ENCODE assay signal across 16 cellular contexts in the genomic region with DNA sequence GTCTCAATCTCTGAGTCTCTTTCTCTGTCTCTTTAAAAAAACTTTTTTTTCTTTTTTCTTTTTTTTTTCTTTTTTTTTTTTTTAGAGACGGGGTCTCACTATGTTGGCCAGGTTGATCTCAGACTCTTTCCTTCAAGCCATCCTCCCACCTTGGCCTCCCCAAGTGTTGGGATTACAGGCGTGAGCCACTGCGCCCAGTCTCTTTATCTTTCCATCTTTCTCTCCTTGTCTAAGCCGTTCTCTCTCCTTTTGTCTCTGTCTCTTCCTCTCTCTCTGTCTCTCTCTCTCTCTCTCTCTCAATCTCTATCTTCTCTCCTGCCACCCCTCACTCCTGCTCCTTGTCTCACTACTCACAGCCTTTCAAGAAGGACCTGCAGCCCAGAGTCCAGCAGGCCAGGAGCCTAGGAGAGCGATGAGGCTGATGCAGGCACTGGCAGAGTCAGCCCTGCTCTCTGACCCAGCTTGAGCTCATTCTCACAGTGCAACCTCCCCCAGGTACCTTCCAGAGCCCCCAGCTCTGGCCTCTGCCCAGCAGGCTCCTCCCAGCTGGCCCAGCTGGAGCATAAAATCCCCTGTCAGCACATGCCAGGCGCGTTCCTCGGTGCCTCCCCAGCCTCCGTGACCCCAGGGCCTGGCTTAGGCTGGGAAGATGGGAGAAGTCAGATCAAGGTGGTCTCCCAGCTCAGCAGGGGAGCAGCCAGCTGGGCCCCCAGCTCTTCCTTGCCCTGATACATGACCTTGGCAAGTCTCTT. TPM values are rescaled to one million over a fixed set of nuclear protein-coding genes. Genes with fewer than 3 reads are reported as not detected.
DNase-seq lines count a peak whose midpoint lies in the region; ATAC-seq and TF ChIP-seq lines count a peak whose summit lies in the region.
"Had no signal": no experiment of that assay in that cellular context is flagged by ENCODE, and none has a peak within 500 bp of the region (broad histone marks: within the 10 kb centered on the region; RNA-seq: fewer than 3 reads in every experiment).

A gene with protein sequence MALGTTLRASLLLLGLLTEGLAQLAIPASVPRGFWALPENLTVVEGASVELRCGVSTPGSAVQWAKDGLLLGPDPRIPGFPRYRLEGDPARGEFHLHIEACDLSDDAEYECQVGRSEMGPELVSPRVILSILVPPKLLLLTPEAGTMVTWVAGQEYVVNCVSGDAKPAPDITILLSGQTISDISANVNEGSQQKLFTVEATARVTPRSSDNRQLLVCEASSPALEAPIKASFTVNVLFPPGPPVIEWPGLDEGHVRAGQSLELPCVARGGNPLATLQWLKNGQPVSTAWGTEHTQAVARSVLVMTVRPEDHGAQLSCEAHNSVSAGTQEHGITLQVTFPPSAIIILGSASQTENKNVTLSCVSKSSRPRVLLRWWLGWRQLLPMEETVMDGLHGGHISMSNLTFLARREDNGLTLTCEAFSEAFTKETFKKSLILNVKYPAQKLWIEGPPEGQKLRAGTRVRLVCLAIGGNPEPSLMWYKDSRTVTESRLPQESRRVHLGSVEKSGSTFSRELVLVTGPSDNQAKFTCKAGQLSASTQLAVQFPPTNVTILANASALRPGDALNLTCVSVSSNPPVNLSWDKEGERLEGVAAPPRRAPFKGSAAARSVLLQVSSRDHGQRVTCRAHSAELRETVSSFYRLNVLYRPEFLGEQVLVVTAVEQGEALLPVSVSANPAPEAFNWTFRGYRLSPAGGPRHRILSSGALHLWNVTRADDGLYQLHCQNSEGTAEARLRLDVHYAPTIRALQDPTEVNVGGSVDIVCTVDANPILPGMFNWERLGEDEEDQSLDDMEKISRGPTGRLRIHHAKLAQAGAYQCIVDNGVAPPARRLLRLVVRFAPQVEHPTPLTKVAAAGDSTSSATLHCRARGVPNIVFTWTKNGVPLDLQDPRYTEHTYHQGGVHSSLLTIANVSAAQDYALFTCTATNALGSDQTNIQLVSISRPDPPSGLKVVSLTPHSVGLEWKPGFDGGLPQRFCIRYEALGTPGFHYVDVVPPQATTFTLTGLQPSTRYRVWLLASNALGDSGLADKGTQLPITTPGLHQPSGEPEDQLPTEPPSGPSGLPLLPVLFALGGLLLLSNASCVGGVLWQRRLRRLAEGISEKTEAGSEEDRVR (N-terminal part only) (minus strand): TSS at position 476 of the 752 bp plus-strand sequence. CDS start 667 bp downstream, outside the sequence.

- H3K79me2 ChIP-seq in GM23338 (replicated peaks; ENCODE audit: insufficient read depth) (no peaks in the 10 kb centered on the region), trophoblast cell (ENCODE audit: control insufficient read depth, insufficient read depth, low read length, poor library complexity) (no peaks in the 10 kb centered on the region)

- peaks cover 38% of the 10 kb centered on the region for H3K27me3 Mint-ChIP-seq in GM23338 (ENCODE audit: insufficient read depth, low read depth, poor library complexity)

- H3K23ac ChIP-seq in neuronal stem cell (ENCODE audit: low read depth, low read length, poor library complexity), result peak within 1 kb of the TSS; percentile 96
- H3K23ac ChIP-seq in trophoblast cell (ENCODE audit: low read length), result no peak within 1 kb of the TSS

- no peak within 1 kb of the TSS for H3K27ac ChIP-seq in GM23338 (ENCODE audit: low read depth)
- H3K27ac ChIP-seq in neuronal stem cell (replicated peaks; ENCODE audit: low read length), result no peak within 1 kb of the TSS
- no peak within 1 kb of the TSS for H3K27ac ChIP-seq in trophoblast cell (ENCODE audit: low read depth, low read length)
- H3K27ac ChIP-seq: thyroid gland had no signal

- no peaks in the 10 kb centered on the region for H3K9me3 ChIP-seq in endocrine pancreas (ENCODE audit: control insufficient read depth, low read length)
- H3K9me3 ChIP-seq in neuronal stem cell (replicated peaks in 1 of 2; ENCODE audit: control insufficient read depth in 2 of 2, insufficient read depth in 1 of 2, low read depth in 1 of 2, low read length in 2 of 2), result no peaks in the 10 kb centered on the region
- H3K9me3 ChIP-seq in trophoblast cell (ENCODE audit: insufficient read depth, low read depth, low read length), result peaks cover under 1% of the 10 kb centered on the region
- H3K9me3 ChIP-seq: SK-N-SH, thyroid gland had no signal

- H3K27me3 ChIP-seq in GM23338 (ENCODE audit: insufficient read depth) (peaks cover 21% of the 10 kb centered on the region), endocrine pancreas (ENCODE audit: control insufficient read depth, insufficient read depth, low read length) (no peaks in the 10 kb centered on the region), neuronal stem cell (ENCODE audit: control insufficient read depth in 3 of 3, insufficient read depth in 3 of 3, low read depth in 1 of 3, low read length in 3 of 3) (peaks cover 0 to 44% (median 6%) of the 10 kb centered on the region in 3 experiments), trophoblast cell (ENCODE audit: insufficient read depth, low read length) (peaks cover 23% of the 10 kb centered on the region)
- H3K27me3 ChIP-seq: thyroid gland had no signal

- no peaks in the 10 kb centered on the region for H3K9me3 Mint-ChIP-seq in GM23338
- H3K9me3 Mint-ChIP-seq: activated naive CD4-positive, alpha-beta T cell treated with anti-CD3 and anti-CD28 coated beads, Interleukin-2, amount 50 U/mL, for 24 hours; activated T-cell treated with anti-CD3 and anti-CD28 coated beads, Interleukin-2, amount 50 U/mL, for 72 hours; mesothelial cell of epicardium had no signal

- peak within 1 kb of the TSS; percentile 97 for H2BK15ac ChIP-seq in neuronal stem cell (ENCODE audit: low read length)

- no peak within 1 kb of the TSS for H2BK120ac ChIP-seq in neuronal stem cell (ENCODE audit: low read depth, low read length)
- H2BK120ac ChIP-seq in trophoblast cell (ENCODE audit: insufficient read depth, low read length, poor library complexity), result no peak within 1 kb of the TSS

- no peak within 1 kb of the TSS for H3K27ac Mint-ChIP-seq in GM23338
- H3K27ac Mint-ChIP-seq: activated naive CD4-positive, alpha-beta T cell treated with anti-CD3 and anti-CD28 coated beads, Interleukin-2, amount 50 U/mL, for 24 hours; activated T-cell treated with anti-CD3 and anti-CD28 coated beads, Interleukin-2, amount 50 U/mL, for 72 hours; mesothelial cell of epicardium had no signal

- peak within 1 kb of the TSS; percentile 38 for H3K9ac ChIP-seq in endocrine pancreas (ENCODE audit: control insufficient read depth, insufficient read depth, low read length)
- H3K9ac ChIP-seq in neuronal stem cell (ENCODE audit: low read depth, low read length, poor library complexity), result peak within 1 kb of the TSS; percentile 72
- H3K9ac ChIP-seq in trophoblast cell (ENCODE audit: low read length), result no peak within 1 kb of the TSS
- H3K9ac ChIP-seq: SK-N-SH had no signal

- H2AK5ac ChIP-seq in neuronal stem cell (ENCODE audit: low read depth, low read length), result peak within 1 kb of the TSS; percentile 71
- H2AK5ac ChIP-seq in trophoblast cell (ENCODE audit: low read length), result no peak within 1 kb of the TSS

- WGBS in neuronal stem cell (ENCODE audit: extremely low coverage in 2 of 2, insufficient read length in 2 of 2, insufficient replicate concordance in 1 of 2), 2 donors, result no CpG with 5 or more reads among the region's 9 CpGs
- WGBS in trophoblast cell (ENCODE audit: extremely low coverage, insufficient coverage, insufficient read length), result no CpG with 5 or more reads among the region's 9 CpGs

- 0 out of 2 replicates have a peak, but pooled peaks cover 3% of the 10 kb centered on the region for H3F3A ChIP-seq in GM23338 (replicated peaks; ENCODE audit: low read depth)

- H3K79me1 ChIP-seq in neuronal stem cell (ENCODE audit: low read depth, low read length) (peaks cover 2% of the 10 kb centered on the region), trophoblast cell (ENCODE audit: low read length) (no peaks in the 10 kb centered on the region)

- peaks cover 27% of the 10 kb centered on the region for H3K4me1 Mint-ChIP-seq in GM23338

- H2BK12ac ChIP-seq in neuronal stem cell (ENCODE audit: low read length) (peak within 1 kb of the TSS; percentile 54), trophoblast cell (ENCODE audit: low read length) (no peak within 1 kb of the TSS)

- H3K9me2 ChIP-seq in GM23338 (ENCODE audit: insufficient read depth), result no peaks in the 10 kb centered on the region
- H3K9me2 ChIP-seq: SK-N-SH had no signal

- H3K4ac ChIP-seq in neuronal stem cell (ENCODE audit: low read length), result no peak within 1 kb of the TSS
- no peak within 1 kb of the TSS for H3K4ac ChIP-seq in trophoblast cell (ENCODE audit: low read depth, low read length)

- no peak within 1 kb of the TSS for H4K12ac ChIP-seq in trophoblast cell (ENCODE audit: low read depth, low read length)

- H3K36me3 Mint-ChIP-seq in GM23338 (ENCODE audit: low read depth), result no peaks in the 10 kb centered on the region
- H3K36me3 Mint-ChIP-seq: activated naive CD4-positive, alpha-beta T cell treated with anti-CD3 and anti-CD28 coated beads, Interleukin-2, amount 50 U/mL, for 24 hours; mesothelial cell of epicardium had no signal

- H3K4me3 ChIP-seq in GM23338, result peak within 1 kb of the TSS; percentile 48
- no peak within 1 kb of the TSS for H3K4me3 ChIP-seq in endocrine pancreas (ENCODE audit: control insufficient read depth, insufficient read depth, low read length)
- H3K4me3 ChIP-seq in neuronal stem cell (ENCODE audit: low read length in 2 of 2), result no peak within 1 kb of the TSS
- H3K4me3 ChIP-seq in trophoblast cell (ENCODE audit: low read depth, low read length), result no peak within 1 kb of the TSS
- H3K4me3 ChIP-seq: thyroid gland had no signal

- H4K20me1 ChIP-seq in GM23338 (replicated peaks; ENCODE audit: insufficient read depth), result no peaks in the 10 kb centered on the region

- H3K18ac ChIP-seq in neuronal stem cell (ENCODE audit: low read length) (peak within 1 kb of the TSS; percentile 92), trophoblast cell (ENCODE audit: low read length) (no peak within 1 kb of the TSS)

- H3K36me3 ChIP-seq in GM23338 (ENCODE audit: insufficient read depth), result no peaks in the 10 kb centered on the region
- no peaks in the 10 kb centered on the region for H3K36me3 ChIP-seq in endocrine pancreas (ENCODE audit: control insufficient read depth, insufficient read depth, low read length)
- H3K36me3 ChIP-seq in neuronal stem cell (replicated peaks in 1 of 2; ENCODE audit: control insufficient read depth in 2 of 2, insufficient read depth in 2 of 2, low read length in 2 of 2), result no peaks in the 10 kb centered on the region
- no peaks in the 10 kb centered on the region for H3K36me3 ChIP-seq in trophoblast cell (ENCODE audit: control insufficient read depth in 1 of 2, insufficient read depth in 2 of 2, low read length in 2 of 2)
- H3K36me3 ChIP-seq: thyroid gland had no signal

- H3K14ac ChIP-seq in neuronal stem cell (ENCODE audit: low read length) (peak within 1 kb of the TSS; percentile 31), trophoblast cell (ENCODE audit: low read length) (no peak within 1 kb of the TSS)

- DNase-seq in GM23338 (ENCODE audit: low spot score), result no peak
- DNase-seq in NCI-H82 (lab: John Stamatoyannopoulos, UW), result peak; percentile 83
- no peak for DNase-seq in neuronal stem cell (ENCODE audit: low spot score)
- no peak for DNase-seq in trophoblast cell
- DNase-seq in cerebellum (ENCODE audit: low spot score), result no peak
- DNase-seq: activated T-cell treated with anti-CD3 and anti-CD28 coated beads, Interleukin-2, amount 50 U/mL, for 72 hours; cortex of kidney; NCI-H1105 treated with DMSO at 0.1 percent for 48 hours; right cardiac atrium; SK-N-SH; thyroid gland had no signal

- peak within 1 kb of the TSS; percentile 97 for H2AFZ ChIP-seq in GM23338
- peak within 1 kb of the TSS; percentile 64 for H2AFZ ChIP-seq in neuronal stem cell (ENCODE audit: low read length)
- H2AFZ ChIP-seq in trophoblast cell (ENCODE audit: insufficient read depth, low read length, poor library complexity), result no peak within 1 kb of the TSS

- H4K91ac ChIP-seq in neuronal stem cell (ENCODE audit: low read depth, low read length, poor library complexity) (no peak within 1 kb of the TSS), trophoblast cell (ENCODE audit: low read depth, low read length) (no peak within 1 kb of the TSS)

- H3K4me3 Mint-ChIP-seq in GM23338, result peak within 1 kb of the TSS; percentile 64
- H3K4me3 Mint-ChIP-seq: activated naive CD4-positive, alpha-beta T cell treated with anti-CD3 and anti-CD28 coated beads, Interleukin-2, amount 50 U/mL, for 24 hours; mesothelial cell of epicardium had no signal

- TF ChIP-seq CTCF in GM23338 (conservative IDR thresholded peaks at IDR 0.05; ENCODE audit: low read depth in 2 of 2), result no peak

- H4K8ac ChIP-seq in neuronal stem cell (ENCODE audit: low read depth, low read length), result peak within 1 kb of the TSS; percentile 7
- H4K8ac ChIP-seq in trophoblast cell (ENCODE audit: low read depth, low read length), result no peak within 1 kb of the TSS

- H3K4me1 ChIP-seq in GM23338 (ENCODE audit: insufficient read depth), result peaks cover 24% of the 10 kb centered on the region
- H3K4me1 ChIP-seq in endocrine pancreas (ENCODE audit: control insufficient read depth, insufficient read depth, low read length), result no peaks in the 10 kb centered on the region
- peaks cover 19 to 22% of the 10 kb centered on the region in 2 donors for H3K4me1 ChIP-seq in neuronal stem cell (ENCODE audit: control insufficient read depth in 2 of 2, insufficient read depth in 1 of 2, low read depth in 1 of 2, low read length in 2 of 2)
- H3K4me1 ChIP-seq in trophoblast cell (ENCODE audit: control insufficient read depth in 1 of 2, insufficient read depth in 2 of 2, low read length in 2 of 2), result peaks cover 0 to 3% of the 10 kb centered on the region in 2 experiments

- H2BK5ac ChIP-seq in neuronal stem cell (ENCODE audit: low read length) (peak within 1 kb of the TSS; percentile 71), trophoblast cell (ENCODE audit: low read depth, low read length, poor library complexity) (no peak within 1 kb of the TSS)

- H3K4me2 ChIP-seq in GM23338, result peak within 1 kb of the TSS; percentile 70
- H3K4me2 ChIP-seq in neuronal stem cell (ENCODE audit: insufficient read depth, low read length, poor library complexity, severe bottlenecking), result no peak within 1 kb of the TSS
- no peak within 1 kb of the TSS for H3K4me2 ChIP-seq in trophoblast cell (ENCODE audit: low read length)
- H3K4me2 ChIP-seq: SK-N-SH had no signal

- ATAC-seq in GM23338 (no peak), HG02938 (IDR thresholded peaks at IDR 0.05; ENCODE audit: unreplicated experiment) (no peak)
- ATAC-seq: right cardiac atrium had no signal

RNA-seq across cellular contexts. Expression of the gene that starts here (rescaled TPM):
- 0.58 and 1.0 TPM in 2 replicates for total RNA-seq in GM23338 (2014; rRNA removed; shearing (Covaris generic))
- 0.47 and 1.3 TPM in 2 replicates for polyA plus RNA-seq in GM23338 (2016; fragmentation: Nextera tagmentation; extraction: Ambion mirVana)
- 0.74 TPM for polyA plus RNA-seq in neuronal stem cell (2013, experiment 1 of 2)
- 0.58 TPM for polyA plus RNA-seq in neuronal stem cell (2013, experiment 2 of 2)
- not detected in 2 replicates for polyA plus RNA-seq in trophoblast cell (2013)
- 0.73 TPM for total RNA-seq in cerebellum
- total RNA-seq: HT-29, right cardiac atrium, thyroid gland had no signal
- polyA plus RNA-seq: right cardiac atrium, SK-N-SH had no signal
